1 cellular context compared by ENCODE assay signal in the genomic region with DNA sequence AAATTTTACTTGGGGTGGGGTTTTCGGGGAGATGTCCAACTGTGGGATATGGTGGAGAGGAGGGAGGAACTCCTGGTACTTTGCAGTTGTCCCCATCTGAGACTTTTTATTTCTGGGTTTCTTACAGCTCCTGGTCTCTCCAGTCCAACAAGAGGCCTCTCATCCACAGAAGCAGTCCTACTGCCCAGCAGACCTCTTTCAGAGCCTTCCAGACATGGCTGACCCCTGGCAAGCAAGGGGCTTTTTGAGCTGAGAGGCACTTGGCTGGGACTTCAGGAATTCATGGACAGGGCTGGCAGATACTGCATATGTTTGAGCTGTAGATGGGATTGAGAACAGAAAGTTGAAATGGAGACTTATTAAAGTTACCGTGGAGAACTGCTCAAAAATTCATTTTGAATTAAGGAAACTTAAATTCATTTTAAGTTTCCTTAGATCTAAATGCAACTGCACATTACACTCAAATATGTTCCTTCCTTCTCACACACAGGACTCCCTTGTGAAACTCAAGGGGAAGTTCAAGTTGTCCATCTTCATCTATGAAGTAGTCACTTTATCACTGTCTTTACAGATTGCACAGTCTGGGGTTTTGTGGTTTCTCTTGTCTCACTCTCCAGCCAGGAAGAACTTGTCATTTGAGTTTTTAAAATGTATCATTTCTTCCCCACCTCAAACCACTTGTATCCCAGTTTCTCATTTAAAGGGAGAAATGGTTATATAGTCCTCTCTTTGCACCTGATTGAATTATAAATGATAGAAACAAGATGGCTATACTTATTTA.
TF ChIP-seq lines count a peak whose summit lies in the region.

No MANE protein-coding gene starts in this region.

TF ChIP-seq in K562, 482 proteins besides CTCF, POLR2A, EP300 and RAD21 (continued from another document and continues in another):
- TF ChIP-seq, protein P1, sequence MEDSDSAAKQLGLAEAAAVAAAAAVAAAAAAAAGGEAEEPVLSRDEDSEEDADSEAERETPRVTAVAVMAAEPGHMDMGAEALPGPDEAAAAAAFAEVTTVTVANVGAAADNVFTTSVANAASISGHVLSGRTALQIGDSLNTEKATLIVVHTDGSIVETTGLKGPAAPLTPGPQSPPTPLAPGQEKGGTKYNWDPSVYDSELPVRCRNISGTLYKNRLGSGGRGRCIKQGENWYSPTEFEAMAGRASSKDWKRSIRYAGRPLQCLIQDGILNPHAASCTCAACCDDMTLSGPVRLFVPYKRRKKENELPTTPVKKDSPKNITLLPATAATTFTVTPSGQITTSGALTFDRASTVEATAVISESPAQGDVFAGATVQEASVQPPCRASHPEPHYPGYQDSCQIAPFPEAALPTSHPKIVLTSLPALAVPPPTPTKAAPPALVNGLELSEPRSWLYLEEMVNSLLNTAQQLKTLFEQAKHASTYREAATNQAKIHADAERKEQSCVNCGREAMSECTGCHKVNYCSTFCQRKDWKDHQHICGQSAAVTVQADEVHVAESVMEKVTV (CRISPR knock-in tag; IDR thresholded peaks at IDR 0.05) = 0 out of 2 replicates have a peak, but pooled peaks have one; percentile 22
- no peak for TF ChIP-seq ZNF12 (CRISPR knock-in tag; IDR thresholded peaks at IDR 0.05)
- TF ChIP-seq, protein P2, sequence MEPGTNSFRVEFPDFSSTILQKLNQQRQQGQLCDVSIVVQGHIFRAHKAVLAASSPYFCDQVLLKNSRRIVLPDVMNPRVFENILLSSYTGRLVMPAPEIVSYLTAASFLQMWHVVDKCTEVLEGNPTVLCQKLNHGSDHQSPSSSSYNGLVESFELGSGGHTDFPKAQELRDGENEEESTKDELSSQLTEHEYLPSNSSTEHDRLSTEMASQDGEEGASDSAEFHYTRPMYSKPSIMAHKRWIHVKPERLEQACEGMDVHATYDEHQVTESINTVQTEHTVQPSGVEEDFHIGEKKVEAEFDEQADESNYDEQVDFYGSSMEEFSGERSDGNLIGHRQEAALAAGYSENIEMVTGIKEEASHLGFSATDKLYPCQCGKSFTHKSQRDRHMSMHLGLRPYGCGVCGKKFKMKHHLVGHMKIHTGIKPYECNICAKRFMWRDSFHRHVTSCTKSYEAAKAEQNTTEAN (CRISPR knock-in tag; IDR thresholded peaks at IDR 0.05) = no peak
- TF ChIP-seq ZNF561 (CRISPR knock-in tag; conservative IDR thresholded peaks at IDR 0.05) = no peak
- peak; percentile 72 for TF ChIP-seq ZNF766 (CRISPR knock-in tag; conservative IDR thresholded peaks at IDR 0.05)
- TF ChIP-seq, protein P3, sequence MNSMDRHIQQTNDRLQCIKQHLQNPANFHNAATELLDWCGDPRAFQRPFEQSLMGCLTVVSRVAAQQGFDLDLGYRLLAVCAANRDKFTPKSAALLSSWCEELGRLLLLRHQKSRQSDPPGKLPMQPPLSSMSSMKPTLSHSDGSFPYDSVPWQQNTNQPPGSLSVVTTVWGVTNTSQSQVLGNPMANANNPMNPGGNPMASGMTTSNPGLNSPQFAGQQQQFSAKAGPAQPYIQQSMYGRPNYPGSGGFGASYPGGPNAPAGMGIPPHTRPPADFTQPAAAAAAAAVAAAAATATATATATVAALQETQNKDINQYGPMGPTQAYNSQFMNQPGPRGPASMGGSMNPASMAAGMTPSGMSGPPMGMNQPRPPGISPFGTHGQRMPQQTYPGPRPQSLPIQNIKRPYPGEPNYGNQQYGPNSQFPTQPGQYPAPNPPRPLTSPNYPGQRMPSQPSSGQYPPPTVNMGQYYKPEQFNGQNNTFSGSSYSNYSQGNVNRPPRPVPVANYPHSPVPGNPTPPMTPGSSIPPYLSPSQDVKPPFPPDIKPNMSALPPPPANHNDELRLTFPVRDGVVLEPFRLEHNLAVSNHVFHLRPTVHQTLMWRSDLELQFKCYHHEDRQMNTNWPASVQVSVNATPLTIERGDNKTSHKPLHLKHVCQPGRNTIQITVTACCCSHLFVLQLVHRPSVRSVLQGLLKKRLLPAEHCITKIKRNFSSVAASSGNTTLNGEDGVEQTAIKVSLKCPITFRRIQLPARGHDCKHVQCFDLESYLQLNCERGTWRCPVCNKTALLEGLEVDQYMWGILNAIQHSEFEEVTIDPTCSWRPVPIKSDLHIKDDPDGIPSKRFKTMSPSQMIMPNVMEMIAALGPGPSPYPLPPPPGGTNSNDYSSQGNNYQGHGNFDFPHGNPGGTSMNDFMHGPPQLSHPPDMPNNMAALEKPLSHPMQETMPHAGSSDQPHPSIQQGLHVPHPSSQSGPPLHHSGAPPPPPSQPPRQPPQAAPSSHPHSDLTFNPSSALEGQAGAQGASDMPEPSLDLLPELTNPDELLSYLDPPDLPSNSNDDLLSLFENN (IDR thresholded peaks at IDR 0.05; ENCODE audit: low read depth in 2 of 2, low read length in 2 of 2) = peak in 1 of 2 experiments; percentile 51; a peak in 1 of 4 replicates
- TF ChIP-seq, protein P4, sequence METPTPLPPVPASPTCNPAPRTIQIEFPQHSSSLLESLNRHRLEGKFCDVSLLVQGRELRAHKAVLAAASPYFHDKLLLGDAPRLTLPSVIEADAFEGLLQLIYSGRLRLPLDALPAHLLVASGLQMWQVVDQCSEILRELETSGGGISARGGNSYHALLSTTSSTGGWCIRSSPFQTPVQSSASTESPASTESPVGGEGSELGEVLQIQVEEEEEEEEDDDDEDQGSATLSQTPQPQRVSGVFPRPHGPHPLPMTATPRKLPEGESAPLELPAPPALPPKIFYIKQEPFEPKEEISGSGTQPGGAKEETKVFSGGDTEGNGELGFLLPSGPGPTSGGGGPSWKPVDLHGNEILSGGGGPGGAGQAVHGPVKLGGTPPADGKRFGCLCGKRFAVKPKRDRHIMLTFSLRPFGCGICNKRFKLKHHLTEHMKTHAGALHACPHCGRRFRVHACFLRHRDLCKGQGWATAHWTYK (CRISPR knock-in tag; IDR thresholded peaks at IDR 0.05) = no peak
- TF ChIP-seq MTA2 (IDR thresholded peaks at IDR 0.05; ENCODE audit: low read depth) = peak; percentile 70
- TF ChIP-seq ZNF431 (CRISPR knock-in tag; IDR thresholded peaks at IDR 0.05) = no peak
- TF ChIP-seq MECOM (CRISPR knock-in tag; IDR thresholded peaks at IDR 0.05) = peak; percentile 87
- TF ChIP-seq HSF4 (CRISPR knock-in tag; IDR thresholded peaks at IDR 0.05; ENCODE audit: borderline replicate concordance) = no peak
- TF ChIP-seq, protein P5, sequence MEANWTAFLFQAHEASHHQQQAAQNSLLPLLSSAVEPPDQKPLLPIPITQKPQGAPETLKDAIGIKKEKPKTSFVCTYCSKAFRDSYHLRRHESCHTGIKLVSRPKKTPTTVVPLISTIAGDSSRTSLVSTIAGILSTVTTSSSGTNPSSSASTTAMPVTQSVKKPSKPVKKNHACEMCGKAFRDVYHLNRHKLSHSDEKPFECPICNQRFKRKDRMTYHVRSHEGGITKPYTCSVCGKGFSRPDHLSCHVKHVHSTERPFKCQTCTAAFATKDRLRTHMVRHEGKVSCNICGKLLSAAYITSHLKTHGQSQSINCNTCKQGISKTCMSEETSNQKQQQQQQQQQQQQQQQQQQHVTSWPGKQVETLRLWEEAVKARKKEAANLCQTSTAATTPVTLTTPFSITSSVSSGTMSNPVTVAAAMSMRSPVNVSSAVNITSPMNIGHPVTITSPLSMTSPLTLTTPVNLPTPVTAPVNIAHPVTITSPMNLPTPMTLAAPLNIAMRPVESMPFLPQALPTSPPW (CRISPR knock-in tag; IDR thresholded peaks at IDR 0.05) = peak; percentile 49
- TF ChIP-seq NCOR1 (IDR thresholded peaks at IDR 0.05) = peak; percentile 81
- no peak for TF ChIP-seq HDAC8 (tag; IDR thresholded peaks at IDR 0.05)
- peak in 1 of 2 experiments; percentile 74; a peak in 2 of 4 replicates for TF ChIP-seq HDAC1 (IDR thresholded peaks at IDR 0.05)
- TF ChIP-seq SAFB2 (IDR thresholded peaks at IDR 0.05; ENCODE audit: borderline replicate concordance, low read depth, low read length, severe bottlenecking) = no peak
- TF ChIP-seq MEIS2 (IDR thresholded peaks at IDR 0.05; ENCODE audit: partially characterized antibody) = peak; percentile 95
- TF ChIP-seq, protein P6, sequence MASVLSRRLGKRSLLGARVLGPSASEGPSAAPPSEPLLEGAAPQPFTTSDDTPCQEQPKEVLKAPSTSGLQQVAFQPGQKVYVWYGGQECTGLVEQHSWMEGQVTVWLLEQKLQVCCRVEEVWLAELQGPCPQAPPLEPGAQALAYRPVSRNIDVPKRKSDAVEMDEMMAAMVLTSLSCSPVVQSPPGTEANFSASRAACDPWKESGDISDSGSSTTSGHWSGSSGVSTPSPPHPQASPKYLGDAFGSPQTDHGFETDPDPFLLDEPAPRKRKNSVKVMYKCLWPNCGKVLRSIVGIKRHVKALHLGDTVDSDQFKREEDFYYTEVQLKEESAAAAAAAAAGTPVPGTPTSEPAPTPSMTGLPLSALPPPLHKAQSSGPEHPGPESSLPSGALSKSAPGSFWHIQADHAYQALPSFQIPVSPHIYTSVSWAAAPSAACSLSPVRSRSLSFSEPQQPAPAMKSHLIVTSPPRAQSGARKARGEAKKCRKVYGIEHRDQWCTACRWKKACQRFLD (CRISPR knock-in tag; IDR thresholded peaks at IDR 0.05) = peak; percentile 49; the same call in 1 of the 2 replicates
- no peak for TF ChIP-seq BRCA1 (IDR thresholded peaks at IDR 0.05)
- no peak for TF ChIP-seq BRCA1 (CRISPR knock-in tag; IDR thresholded peaks at IDR 0.05)
- TF ChIP-seq CBFA2T2 (conservative IDR thresholded peaks at IDR 0.05) = peak; percentile 71
- TF ChIP-seq RBM15 (IDR thresholded peaks at IDR 0.05; ENCODE audit: insufficient read depth, low read length) = no peak
- TF ChIP-seq, protein P7, sequence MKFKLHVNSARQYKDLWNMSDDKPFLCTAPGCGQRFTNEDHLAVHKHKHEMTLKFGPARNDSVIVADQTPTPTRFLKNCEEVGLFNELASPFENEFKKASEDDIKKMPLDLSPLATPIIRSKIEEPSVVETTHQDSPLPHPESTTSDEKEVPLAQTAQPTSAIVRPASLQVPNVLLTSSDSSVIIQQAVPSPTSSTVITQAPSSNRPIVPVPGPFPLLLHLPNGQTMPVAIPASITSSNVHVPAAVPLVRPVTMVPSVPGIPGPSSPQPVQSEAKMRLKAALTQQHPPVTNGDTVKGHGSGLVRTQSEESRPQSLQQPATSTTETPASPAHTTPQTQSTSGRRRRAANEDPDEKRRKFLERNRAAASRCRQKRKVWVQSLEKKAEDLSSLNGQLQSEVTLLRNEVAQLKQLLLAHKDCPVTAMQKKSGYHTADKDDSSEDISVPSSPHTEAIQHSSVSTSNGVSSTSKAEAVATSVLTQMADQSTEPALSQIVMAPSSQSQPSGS (CRISPR knock-in tag; IDR thresholded peaks at IDR 0.05) = no peak
- TF ChIP-seq KAT8 (IDR thresholded peaks at IDR 0.05; ENCODE audit: low read depth) = no peak
- TF ChIP-seq, protein P8, sequence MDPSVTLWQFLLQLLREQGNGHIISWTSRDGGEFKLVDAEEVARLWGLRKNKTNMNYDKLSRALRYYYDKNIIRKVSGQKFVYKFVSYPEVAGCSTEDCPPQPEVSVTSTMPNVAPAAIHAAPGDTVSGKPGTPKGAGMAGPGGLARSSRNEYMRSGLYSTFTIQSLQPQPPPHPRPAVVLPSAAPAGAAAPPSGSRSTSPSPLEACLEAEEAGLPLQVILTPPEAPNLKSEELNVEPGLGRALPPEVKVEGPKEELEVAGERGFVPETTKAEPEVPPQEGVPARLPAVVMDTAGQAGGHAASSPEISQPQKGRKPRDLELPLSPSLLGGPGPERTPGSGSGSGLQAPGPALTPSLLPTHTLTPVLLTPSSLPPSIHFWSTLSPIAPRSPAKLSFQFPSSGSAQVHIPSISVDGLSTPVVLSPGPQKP (CRISPR knock-in tag; IDR thresholded peaks at IDR 0.05) = no peak
- TF ChIP-seq, protein P9, sequence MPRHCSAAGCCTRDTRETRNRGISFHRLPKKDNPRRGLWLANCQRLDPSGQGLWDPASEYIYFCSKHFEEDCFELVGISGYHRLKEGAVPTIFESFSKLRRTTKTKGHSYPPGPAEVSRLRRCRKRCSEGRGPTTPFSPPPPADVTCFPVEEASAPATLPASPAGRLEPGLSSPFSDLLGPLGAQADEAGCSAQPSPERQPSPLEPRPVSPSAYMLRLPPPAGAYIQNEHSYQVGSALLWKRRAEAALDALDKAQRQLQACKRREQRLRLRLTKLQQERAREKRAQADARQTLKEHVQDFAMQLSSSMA (CRISPR knock-in tag; IDR thresholded peaks at IDR 0.05) = no peak
- TF ChIP-seq, protein P10, sequence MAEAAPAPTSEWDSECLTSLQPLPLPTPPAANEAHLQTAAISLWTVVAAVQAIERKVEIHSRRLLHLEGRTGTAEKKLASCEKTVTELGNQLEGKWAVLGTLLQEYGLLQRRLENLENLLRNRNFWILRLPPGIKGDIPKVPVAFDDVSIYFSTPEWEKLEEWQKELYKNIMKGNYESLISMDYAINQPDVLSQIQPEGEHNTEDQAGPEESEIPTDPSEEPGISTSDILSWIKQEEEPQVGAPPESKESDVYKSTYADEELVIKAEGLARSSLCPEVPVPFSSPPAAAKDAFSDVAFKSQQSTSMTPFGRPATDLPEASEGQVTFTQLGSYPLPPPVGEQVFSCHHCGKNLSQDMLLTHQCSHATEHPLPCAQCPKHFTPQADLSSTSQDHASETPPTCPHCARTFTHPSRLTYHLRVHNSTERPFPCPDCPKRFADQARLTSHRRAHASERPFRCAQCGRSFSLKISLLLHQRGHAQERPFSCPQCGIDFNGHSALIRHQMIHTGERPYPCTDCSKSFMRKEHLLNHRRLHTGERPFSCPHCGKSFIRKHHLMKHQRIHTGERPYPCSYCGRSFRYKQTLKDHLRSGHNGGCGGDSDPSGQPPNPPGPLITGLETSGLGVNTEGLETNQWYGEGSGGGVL (CRISPR knock-in tag; IDR thresholded peaks at IDR 0.05) = no peak
- no peak for TF ChIP-seq PCBP2 (IDR thresholded peaks at IDR 0.05; ENCODE audit: low read depth, low read length, poor library complexity, severe bottlenecking)
- TF ChIP-seq, protein P11, sequence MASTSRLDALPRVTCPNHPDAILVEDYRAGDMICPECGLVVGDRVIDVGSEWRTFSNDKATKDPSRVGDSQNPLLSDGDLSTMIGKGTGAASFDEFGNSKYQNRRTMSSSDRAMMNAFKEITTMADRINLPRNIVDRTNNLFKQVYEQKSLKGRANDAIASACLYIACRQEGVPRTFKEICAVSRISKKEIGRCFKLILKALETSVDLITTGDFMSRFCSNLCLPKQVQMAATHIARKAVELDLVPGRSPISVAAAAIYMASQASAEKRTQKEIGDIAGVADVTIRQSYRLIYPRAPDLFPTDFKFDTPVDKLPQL (IDR thresholded peaks at IDR 0.05; ENCODE audit: extremely low read depth, insufficient read length) = no peak
- no peak for TF ChIP-seq SMAD2 (IDR thresholded peaks at IDR 0.05; ENCODE audit: low read depth, low read length)
- no peak for TF ChIP-seq TSC22D4 (tag; IDR thresholded peaks at IDR 0.05)
- TF ChIP-seq KDM1A (IDR thresholded peaks at IDR 0.05) = peak; percentile 80 to 89
- TF ChIP-seq ATF7 (IDR thresholded peaks at IDR 0.05) = peak; percentile 52; the same call in 1 of the 2 replicates
- peak; percentile 72 for TF ChIP-seq HDAC3 (IDR thresholded peaks at IDR 0.05; ENCODE audit: borderline replicate concordance, partially characterized antibody)
